ENCODE assay signal across 8 cellular contexts in genomic region chrX:78104447-78105176, GRCh38. TPM values are rescaled to one million over a fixed set of nuclear protein-coding genes. Genes with fewer than 3 reads are reported as not detected.
A peak's percentile ranks its signal among the peaks of the same experiment; 100 is the strongest.
DNase-seq lines count a peak whose midpoint lies in the region; ATAC-seq and TF ChIP-seq lines count a peak whose summit lies in the region.

No MANE protein-coding gene starts in this region.

- H3K4me3 Mint-ChIP-seq in activated CD8-positive, alpha-beta T cell treated with anti-CD3 and anti-CD28 coated beads, Interleukin-2, amount 10 ng/mL, durations not matched to agents 7 days and 5 days = peak overlapping the region; percentile 97
- peak overlapping the region; percentile 88 for H3K4me3 Mint-ChIP-seq in type B pancreatic cell

- H3K36me3 ChIP-seq in H7 (replicated peaks; ENCODE audit: control insufficient read depth, insufficient read depth, low read length) (peaks cover 1% of the 10 kb centered on the region), muscle layer of colon (ENCODE audit: insufficient read depth, low read length) (no peaks in the 10 kb centered on the region)

- no peaks in the 10 kb centered on the region for H3K27me3 ChIP-seq in H7 (ENCODE audit: control insufficient read depth, insufficient read depth, low read length)
- H3K27me3 ChIP-seq in muscle layer of colon (ENCODE audit: control insufficient read depth in 1 of 2, insufficient read depth in 2 of 2, low read length in 2 of 2) = peaks cover 0 to 2% of the 10 kb centered on the region in 2 donors

- no peaks in the 10 kb centered on the region for H3K27me3 Mint-ChIP-seq in activated CD8-positive, alpha-beta T cell treated with anti-CD3 and anti-CD28 coated beads, Interleukin-2, amount 10 ng/mL, durations not matched to agents 7 days and 5 days (ENCODE audit: low read depth)
- no peaks in the 10 kb centered on the region for H3K27me3 Mint-ChIP-seq in type B pancreatic cell

- H3K27ac Mint-ChIP-seq in activated CD8-positive, alpha-beta T cell treated with anti-CD3 and anti-CD28 coated beads, Interleukin-2, amount 10 ng/mL, durations not matched to agents 7 days and 5 days = peak overlapping the region; percentile 95
- peak overlapping the region; percentile 81 for H3K27ac Mint-ChIP-seq in type B pancreatic cell

- POLR2A ChIA-PET in activated CD8-positive, alpha-beta T cell treated with anti-CD3 and anti-CD28 coated beads, Interleukin-2, amount 10 ng/mL, durations not matched to agents 7 days and 5 days (lab: Charles Lee) = interaction anchor here (1.0 to 1.5 kb wide), 4 partner anchors 11 to 206 kb away, joined by 3 to 5 read pairs (median 4); partner anchors contain the start of genes ATP7A and COX7B

- TF ChIP-seq CTCF in type B pancreatic cell (conservative IDR thresholded peaks at IDR 0.05) (no peak), GM10266 (IDR thresholded peaks at IDR 0.05; ENCODE audit: control insufficient read depth, insufficient read depth, low read depth, missing control alignments) (no peak)

- peaks cover 16% of the 10 kb centered on the region for H3K4me1 ChIP-seq in muscle layer of colon (ENCODE audit: insufficient read depth, low read length)

- peak overlapping the region; percentile 42 for H3K9ac ChIP-seq in muscle layer of colon (ENCODE audit: low read length)

- ATAC-seq in activated CD8-positive, alpha-beta T cell treated with anti-CD3 and anti-CD28 coated beads, Interleukin-2, amount 10 ng/mL, durations not matched to agents 7 days and 5 days = no peak

- peak; percentile 26 for DNase-seq in DMS53 treated with DMSO at 0.1 percent for 48 hours (lab: John Stamatoyannopoulos, UW; ENCODE audit: unreplicated experiment)
- DNase-seq in H7 = peak; percentile 30
- DNase-seq in NCI-H2227 (lab: John Stamatoyannopoulos, UW; ENCODE audit: unreplicated experiment) = peak; percentile 50
- peak; percentile 53 for DNase-seq in activated CD8-positive, alpha-beta T cell treated with anti-CD3 and anti-CD28 coated beads, Interleukin-2, amount 10 ng/mL, durations not matched to agents 7 days and 5 days
- peak; percentile 81 to 82 for DNase-seq in erythroblast (lab: John Stamatoyannopoulos, UW)
- DNase-seq in type B pancreatic cell (ENCODE audit: extremely low spot score, unreplicated experiment) = no peak
- no peak for DNase-seq in GM10266 (ENCODE audit: extremely low spot score)

- H3K4me1 Mint-ChIP-seq in activated CD8-positive, alpha-beta T cell treated with anti-CD3 and anti-CD28 coated beads, Interleukin-2, amount 10 ng/mL, durations not matched to agents 7 days and 5 days (ENCODE audit: low read depth) = peaks cover 49% of the 10 kb centered on the region
- H3K4me1 Mint-ChIP-seq in type B pancreatic cell (ENCODE audit: unreplicated experiment) = peaks cover 26% of the 10 kb centered on the region

- peak overlapping the region; percentile 80 for H3K27ac ChIP-seq in muscle layer of colon (ENCODE audit: low read depth, low read length)

- H3K4me3 ChIP-seq in H7 (ENCODE audit: insufficient read depth, low read depth, low read length) (peak overlapping the region; percentile 68), muscle layer of colon (ENCODE audit: low read depth in 1 of 2, low read length in 2 of 2) (peak overlapping the region; percentile 27 to 69)

- H3K9me3 Mint-ChIP-seq in activated CD8-positive, alpha-beta T cell treated with anti-CD3 and anti-CD28 coated beads, Interleukin-2, amount 10 ng/mL, durations not matched to agents 7 days and 5 days (ENCODE audit: insufficient read depth) = no peaks in the 10 kb centered on the region
- H3K9me3 Mint-ChIP-seq in type B pancreatic cell = peaks cover 8% of the 10 kb centered on the region

- TF ChIP-seq POLR2A in erythroblast (IDR thresholded peaks at IDR 0.05; ENCODE audit: low read length) = peak; percentile 39

- CTCF ChIA-PET in activated CD8-positive, alpha-beta T cell treated with anti-CD3 and anti-CD28 coated beads, Interleukin-2, amount 10 ng/mL, durations not matched to agents 7 days and 5 days (lab: Charles Lee) = no interaction called here

- no peaks in the 10 kb centered on the region for H3K9me3 ChIP-seq in muscle layer of colon (ENCODE audit: low read length)

- H3K36me3 Mint-ChIP-seq in activated CD8-positive, alpha-beta T cell treated with anti-CD3 and anti-CD28 coated beads, Interleukin-2, amount 10 ng/mL, durations not matched to agents 7 days and 5 days (ENCODE audit: low read depth) = peaks cover 62% of the 10 kb centered on the region
- peaks cover 4% of the 10 kb centered on the region for H3K36me3 Mint-ChIP-seq in type B pancreatic cell

RNA-seq across cellular contexts. Expression of gene PGK1, which starts 0.6 kb away (rescaled TPM):
- total RNA-seq in H7 (2014; rRNA removed; shearing (Covaris generic)) = 396 and 534 TPM in 2 replicates
- total RNA-seq in activated CD8-positive, alpha-beta T cell treated with anti-CD3 and anti-CD28 coated beads, Interleukin-2, amount 10 ng/mL, durations not matched to agents 7 days and 5 days = 1,000 to 10,000 TPM; 1,137 to 1,152 TPM
- 203 and 228 TPM in 2 replicates for total RNA-seq in type B pancreatic cell (ENCODE audit: low replicate concordance)

RNA-seq across cellular contexts. Expression of gene TAF9B, which starts 34.8 kb away (rescaled TPM):
- 29.4 and 41.5 TPM in 2 replicates for total RNA-seq in H7 (2014; rRNA removed; shearing (Covaris generic))
- 10 to 100 TPM; 16.6 to 19.0 TPM for total RNA-seq in activated CD8-positive, alpha-beta T cell treated with anti-CD3 and anti-CD28 coated beads, Interleukin-2, amount 10 ng/mL, durations not matched to agents 7 days and 5 days
- total RNA-seq in type B pancreatic cell (ENCODE audit: low replicate concordance) = 11.6 and 25.1 TPM in 2 replicates

Comparison
In these comparisons a context has a peak if more than half of its experiments do, and no peak if none do; other contexts are left out.
1. DNase-seq: peak in DMS53 treated with DMSO at 0.1 percent for 48 hours (single experiment), H7 (single experiment), NCI-H2227 (single experiment), activated CD8-positive, alpha-beta T cell treated with anti-CD3 and anti-CD28 coated beads, Interleukin-2, amount 10 ng/mL, durations not matched to agents 7 days and 5 days (single experiment) and erythroblast (2 of 2); none in type B pancreatic cell (single experiment) and GM10266 (single experiment).